In the genomic region with DNA sequence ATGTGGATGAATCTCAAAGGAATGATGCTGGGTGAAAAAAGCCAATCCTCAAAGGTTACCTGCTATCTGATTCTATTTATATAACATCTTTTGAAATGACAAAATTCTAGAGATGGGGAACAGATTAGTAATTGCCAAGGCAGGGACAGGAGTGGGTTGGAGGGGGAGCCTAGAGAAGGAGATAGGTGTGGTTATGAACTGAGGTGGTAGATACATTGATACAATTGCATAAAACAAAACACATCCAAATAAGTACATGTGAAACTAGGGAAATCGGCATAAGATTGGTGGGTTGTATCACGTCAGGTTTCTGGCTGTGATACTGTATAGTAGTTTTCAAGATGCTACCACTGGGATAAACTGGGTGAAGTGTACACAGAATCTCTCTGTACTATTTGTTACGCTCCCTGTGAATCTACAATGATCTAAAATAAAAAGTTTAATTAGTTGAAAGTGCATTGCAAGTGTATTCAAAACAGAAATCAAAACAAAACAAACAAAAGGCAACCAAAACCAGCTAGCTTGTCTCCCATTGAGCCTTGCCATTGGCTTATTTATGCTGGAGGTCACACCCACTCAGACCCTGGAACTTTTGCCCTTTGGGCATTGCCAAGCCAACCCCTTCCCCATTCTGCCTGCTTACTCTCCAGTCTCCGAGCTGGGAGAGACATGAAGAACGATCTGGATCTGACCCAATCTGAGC, we compare ENCODE assay signal across 1 cellular context.
TF ChIP-seq lines count a peak whose summit lies in the region.

No MANE protein-coding gene starts in this region.

TF ChIP-seq in H1, 55 proteins besides CTCF, POLR2A, EP300 and RAD21:
- TF ChIP-seq FOSL1 (IDR thresholded peaks at IDR 0.05; ENCODE audit: insufficient read depth, low read depth, low read length) (no peak), MAX (IDR thresholded peaks at IDR 0.05) (no peak), SIRT6 (IDR thresholded peaks at IDR 0.05; ENCODE audit: low read length) (no peak), TAF1 (IDR thresholded peaks at IDR 0.05; ENCODE audit: low read depth, low read length) (no peak)
TF ChIP-seq in H1: peak in this region for 0.
